In the genomic region with DNA sequence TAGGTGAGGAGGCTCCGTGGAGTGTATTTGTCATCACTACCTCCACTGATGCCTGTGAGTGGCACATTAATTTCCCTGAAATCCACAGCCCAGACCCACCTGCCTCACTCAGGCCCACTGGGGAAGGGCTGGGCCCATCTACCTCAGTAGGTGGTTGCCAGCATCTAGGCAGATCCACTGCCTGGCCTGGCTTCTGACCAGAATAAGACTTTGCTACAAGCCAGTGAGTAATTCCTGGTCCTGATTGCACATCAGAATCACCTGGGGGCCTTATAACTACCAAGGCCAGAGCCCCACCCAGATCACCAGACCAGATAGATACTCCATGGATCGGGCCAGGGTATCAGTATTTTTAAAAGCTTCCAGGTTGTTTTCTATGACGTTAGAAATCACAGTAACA, we compare ENCODE assay signal across 18 cellular contexts. TPM values are rescaled to one million over a fixed set of nuclear protein-coding genes. Genes with fewer than 3 reads are reported as not detected.
A peak's percentile ranks its signal among the peaks of the same experiment; 100 is the strongest.
DNase-seq lines count a peak whose midpoint lies in the region; ATAC-seq, FAIRE-seq and TF ChIP-seq lines count a peak whose summit lies in the region.
"Had no signal": no experiment of that assay in that cellular context is flagged by ENCODE, and none has a peak within 500 bp of the region (broad histone marks: within the 10 kb centered on the region; RNA-seq: fewer than 3 reads in every experiment).

No MANE protein-coding gene starts in this region.

- H3K4ac ChIP-seq in trophoblast cell (ENCODE audit: low read depth, low read length), result no peak overlapping the region

- peaks cover 5% of the 10 kb centered on the region for H3K27me3 Mint-ChIP-seq in GM23338 (ENCODE audit: insufficient read depth, low read depth, poor library complexity)

- no peak overlapping the region for H3K23ac ChIP-seq in trophoblast cell (ENCODE audit: low read length)

- no peak overlapping the region for H2AK5ac ChIP-seq in trophoblast cell (ENCODE audit: low read length)

- H3K79me1 ChIP-seq in trophoblast cell (ENCODE audit: low read length), result no peaks in the 10 kb centered on the region

- H3K9me3 Mint-ChIP-seq in GM23338, result no peaks in the 10 kb centered on the region
- H3K9me3 Mint-ChIP-seq: CD4-positive, alpha-beta T cell had no signal

- 51% methylated on average over 3 of the region's 3 CpGs for WGBS in esophagus squamous epithelium, 2 donors
- no CpG with 5 or more reads among the region's 3 CpGs for WGBS in trophoblast cell (ENCODE audit: extremely low coverage, insufficient coverage, insufficient read length)

- no peak overlapping the region for H3K9ac ChIP-seq in trophoblast cell (ENCODE audit: low read length)

- no peak for TF ChIP-seq POLR2A in esophagus squamous epithelium (IDR thresholded peaks at IDR 0.05)

- H2BK120ac ChIP-seq in trophoblast cell (ENCODE audit: insufficient read depth, low read length, poor library complexity), result no peak overlapping the region

- H3K4me1 ChIP-seq in GM23338 (ENCODE audit: insufficient read depth) (no peaks in the 10 kb centered on the region), esophagus squamous epithelium (peaks cover 20 to 65% (median 20%) of the 10 kb centered on the region in 3 donors), trophoblast cell (ENCODE audit: control insufficient read depth in 1 of 2, insufficient read depth in 2 of 2, low read length in 2 of 2) (peaks cover 0 to 4% of the 10 kb centered on the region in 2 experiments)

- no peak overlapping the region for H4K12ac ChIP-seq in trophoblast cell (ENCODE audit: low read depth, low read length)

- no peaks in the 10 kb centered on the region for H3K27me3 ChIP-seq in GM23338 (ENCODE audit: insufficient read depth)
- no peaks in the 10 kb centered on the region for H3K27me3 ChIP-seq in bronchial epithelial cell (ENCODE audit: control insufficient read depth, insufficient read depth, low read length)
- H3K27me3 ChIP-seq in esophagus squamous epithelium, result no peaks in the 10 kb centered on the region
- H3K27me3 ChIP-seq in trophoblast cell (ENCODE audit: insufficient read depth, low read length), result no peaks in the 10 kb centered on the region

- H2BK12ac ChIP-seq in trophoblast cell (ENCODE audit: low read length), result no peak overlapping the region

- no peaks in the 10 kb centered on the region for H3K9me3 ChIP-seq in esophagus squamous epithelium
- H3K9me3 ChIP-seq in trophoblast cell (ENCODE audit: insufficient read depth, low read depth, low read length), result no peaks in the 10 kb centered on the region

- H4K20me1 ChIP-seq in GM23338 (replicated peaks; ENCODE audit: insufficient read depth), result no peaks in the 10 kb centered on the region

- DNase-seq in GM23338 (ENCODE audit: low spot score) (no peak), bronchial epithelial cell (ENCODE audit: low read depth) (peak; percentile 31), esophagus squamous epithelium (lab: John Stamatoyannopoulos, UW) (no peak), trophoblast cell (peak; percentile 11 to 21), globus pallidus (ENCODE audit: low spot score) (no peak), NCI-H1048 (lab: John Stamatoyannopoulos, UW) (no peak)
- DNase-seq in activated effector memory CD4-positive, alpha-beta T cell treated with anti-CD3 and anti-CD28 coated beads, Interleukin-2, amount 50 U/mL, for 16 hours, result no peak
- DNase-seq: C1 segment of cervical spinal cord; Calu3; CD4-positive, alpha-beta T cell; DMS 273 treated with DMSO at 0.1 percent for 48 hours had no signal

- intact Hi-C loops in esophagus squamous epithelium (cut with DNase I), result no loop called here

- no peaks in the 10 kb centered on the region for H3K79me2 ChIP-seq in GM23338 (replicated peaks; ENCODE audit: insufficient read depth)
- H3K79me2 ChIP-seq in trophoblast cell (ENCODE audit: control insufficient read depth, insufficient read depth, low read length, poor library complexity), result no peaks in the 10 kb centered on the region

- peaks cover 16% of the 10 kb centered on the region for H3K4me1 Mint-ChIP-seq in GM23338
- H3K4me1 Mint-ChIP-seq: B cell had no signal

- H4K91ac ChIP-seq in trophoblast cell (ENCODE audit: low read depth, low read length), result no peak overlapping the region

- no peak for ATAC-seq in GM23338
- ATAC-seq: GM12878, HCT116 had no signal

- H3K18ac ChIP-seq in trophoblast cell (ENCODE audit: low read length), result no peak overlapping the region

- H3K4me3 ChIP-seq in GM23338 (no peak overlapping the region), bronchial epithelial cell (ENCODE audit: low read depth, low read length) (no peak overlapping the region), esophagus squamous epithelium (no peak overlapping the region), trophoblast cell (ENCODE audit: low read depth, low read length) (no peak overlapping the region)
- H3K4me3 ChIP-seq: GM12878 had no signal

- no peaks in the 10 kb centered on the region for H3K36me3 Mint-ChIP-seq in GM23338 (ENCODE audit: low read depth)

- no peak for TF ChIP-seq CTCF in GM23338 (conservative IDR thresholded peaks at IDR 0.05; ENCODE audit: low read depth in 2 of 2)
- no peak for TF ChIP-seq CTCF in bronchial epithelial cell (IDR thresholded peaks at IDR 0.05; ENCODE audit: insufficient read depth, low read length, severe bottlenecking)
- TF ChIP-seq CTCF in esophagus squamous epithelium (IDR thresholded peaks at IDR 0.05), result no peak

- H3K27ac Mint-ChIP-seq in GM23338, result 0 out of 2 replicates have a peak overlapping the region, but pooled peaks have one; percentile 52
- H3K27ac Mint-ChIP-seq: B cell; CD4-positive, alpha-beta T cell had no signal

- no peaks in the 10 kb centered on the region for H3K9me2 ChIP-seq in GM23338 (ENCODE audit: insufficient read depth)

- H3K27ac ChIP-seq in GM23338 (ENCODE audit: low read depth), result no peak overlapping the region
- H3K27ac ChIP-seq in esophagus squamous epithelium, result peak overlapping the region; percentile 9 to 75 (median 72)
- no peak overlapping the region for H3K27ac ChIP-seq in trophoblast cell (ENCODE audit: low read depth, low read length)
- H3K27ac ChIP-seq: HL-60 had no signal

- 0 out of 2 replicates have a peak, but pooled peaks cover 3% of the 10 kb centered on the region for H3F3A ChIP-seq in GM23338 (replicated peaks; ENCODE audit: low read depth)

- FAIRE-seq in bronchial epithelial cell (lab: Jason Lieb, UNC), result no peak
- FAIRE-seq: A204.1, GM12878, GM18507, H54 had no signal

- H2AFZ ChIP-seq in GM23338 (0 out of 2 replicates have a peak overlapping the region, but pooled peaks have one; percentile 28), trophoblast cell (ENCODE audit: insufficient read depth, low read length, poor library complexity) (no peak overlapping the region)

- no peak overlapping the region for H3K4me3 Mint-ChIP-seq in GM23338
- H3K4me3 Mint-ChIP-seq: B cell; CD4-positive, alpha-beta T cell had no signal

- H3K36me3 ChIP-seq in GM23338 (ENCODE audit: insufficient read depth), result no peaks in the 10 kb centered on the region
- H3K36me3 ChIP-seq in bronchial epithelial cell (ENCODE audit: control insufficient read depth, insufficient read depth, low read length), result no peaks in the 10 kb centered on the region
- H3K36me3 ChIP-seq in esophagus squamous epithelium, result no peaks in the 10 kb centered on the region
- H3K36me3 ChIP-seq in trophoblast cell (ENCODE audit: control insufficient read depth in 1 of 2, insufficient read depth in 2 of 2, low read length in 2 of 2), result no peaks in the 10 kb centered on the region

- no peak overlapping the region for H4K8ac ChIP-seq in trophoblast cell (ENCODE audit: low read depth, low read length)

- H2BK5ac ChIP-seq in trophoblast cell (ENCODE audit: low read depth, low read length, poor library complexity), result no peak overlapping the region

- H3K4me2 ChIP-seq in GM23338 (no peak overlapping the region), trophoblast cell (ENCODE audit: low read length) (no peak overlapping the region)

- no peak overlapping the region for H3K14ac ChIP-seq in trophoblast cell (ENCODE audit: low read length)

TF ChIP-seq in GM23338, 12 proteins besides CTCF, POLR2A, EP300 and RAD21:
- no peak for TF ChIP-seq STAT1 (IDR thresholded peaks at IDR 0.05; ENCODE audit: unreplicated experiment)
- TF ChIP-seq NANOG (IDR thresholded peaks at IDR 0.05; ENCODE audit: borderline replicate concordance), result no peak
- TF ChIP-seq, protein P1, sequence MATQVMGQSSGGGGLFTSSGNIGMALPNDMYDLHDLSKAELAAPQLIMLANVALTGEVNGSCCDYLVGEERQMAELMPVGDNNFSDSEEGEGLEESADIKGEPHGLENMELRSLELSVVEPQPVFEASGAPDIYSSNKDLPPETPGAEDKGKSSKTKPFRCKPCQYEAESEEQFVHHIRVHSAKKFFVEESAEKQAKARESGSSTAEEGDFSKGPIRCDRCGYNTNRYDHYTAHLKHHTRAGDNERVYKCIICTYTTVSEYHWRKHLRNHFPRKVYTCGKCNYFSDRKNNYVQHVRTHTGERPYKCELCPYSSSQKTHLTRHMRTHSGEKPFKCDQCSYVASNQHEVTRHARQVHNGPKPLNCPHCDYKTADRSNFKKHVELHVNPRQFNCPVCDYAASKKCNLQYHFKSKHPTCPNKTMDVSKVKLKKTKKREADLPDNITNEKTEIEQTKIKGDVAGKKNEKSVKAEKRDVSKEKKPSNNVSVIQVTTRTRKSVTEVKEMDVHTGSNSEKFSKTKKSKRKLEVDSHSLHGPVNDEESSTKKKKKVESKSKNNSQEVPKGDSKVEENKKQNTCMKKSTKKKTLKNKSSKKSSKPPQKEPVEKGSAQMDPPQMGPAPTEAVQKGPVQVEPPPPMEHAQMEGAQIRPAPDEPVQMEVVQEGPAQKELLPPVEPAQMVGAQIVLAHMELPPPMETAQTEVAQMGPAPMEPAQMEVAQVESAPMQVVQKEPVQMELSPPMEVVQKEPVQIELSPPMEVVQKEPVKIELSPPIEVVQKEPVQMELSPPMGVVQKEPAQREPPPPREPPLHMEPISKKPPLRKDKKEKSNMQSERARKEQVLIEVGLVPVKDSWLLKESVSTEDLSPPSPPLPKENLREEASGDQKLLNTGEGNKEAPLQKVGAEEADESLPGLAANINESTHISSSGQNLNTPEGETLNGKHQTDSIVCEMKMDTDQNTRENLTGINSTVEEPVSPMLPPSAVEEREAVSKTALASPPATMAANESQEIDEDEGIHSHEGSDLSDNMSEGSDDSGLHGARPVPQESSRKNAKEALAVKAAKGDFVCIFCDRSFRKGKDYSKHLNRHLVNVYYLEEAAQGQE (IDR thresholded peaks at IDR 0.05; ENCODE audit: unreplicated experiment), result no peak

RNA-seq across cellular contexts. Expression of a gene that starts 37.5 kb away (rescaled TPM):
- 32.6 and 36.6 TPM in 2 replicates for total RNA-seq in GM23338 (2014; rRNA removed; shearing (Covaris generic))
- polyA plus RNA-seq in GM23338 (2016; fragmentation: Nextera tagmentation; extraction: Ambion mirVana), result 16.7 and 25.8 TPM in 2 replicates
- total RNA-seq in bronchial epithelial cell, result 35.3 and 38.9 TPM in 2 replicates
- 10 to 100 TPM; 23.4 to 56.3 (median 35.9) TPM for total RNA-seq in esophagus squamous epithelium
- 22.8 and 23.3 TPM in 2 replicates for polyA plus RNA-seq in trophoblast cell (2013)

Comparison
In these comparisons a context has a peak if more than half of its experiments do, and no peak if none do; other contexts are left out.
1. DNase-seq: peak in bronchial epithelial cell (single experiment) and trophoblast cell (2 of 2); none in GM23338 (single experiment), esophagus squamous epithelium (single experiment), globus pallidus (single experiment), activated effector memory CD4-positive, alpha-beta T cell treated with anti-CD3 and anti-CD28 coated beads, Interleukin-2, amount 50 U/mL, for 16 hours (single experiment) and NCI-H1048 (single experiment).
2. H3K27ac ChIP-seq: peak in esophagus squamous epithelium (4 of 4); none in GM23338 (single experiment) and trophoblast cell (single experiment).